25 cellular contexts compared by ENCODE assay signal in the genomic region with DNA sequence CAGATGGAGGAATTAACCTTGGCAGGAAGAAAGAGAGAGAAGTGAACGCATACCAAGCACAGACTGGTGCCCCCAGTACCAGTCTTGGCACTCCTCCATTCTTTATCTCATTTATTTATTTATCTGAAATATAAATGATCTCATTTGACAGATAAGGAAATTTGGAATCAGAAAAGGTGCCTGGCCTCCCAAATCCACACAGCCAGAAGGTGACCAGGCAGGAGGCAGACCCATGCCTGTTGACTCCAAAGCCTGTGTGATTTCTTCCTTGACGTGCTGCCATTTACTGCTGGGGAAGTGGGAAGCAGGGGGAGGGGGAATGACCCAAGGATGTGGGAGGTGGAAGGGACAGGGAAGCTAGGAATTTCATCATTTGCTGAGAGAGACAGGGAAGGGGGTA.
"Had no signal": no experiment of that assay in that cellular context is flagged by ENCODE, and none has a peak within 500 bp of the region (broad histone marks: within the 10 kb centered on the region; RNA-seq: fewer than 3 reads in every experiment).

No MANE protein-coding gene starts in this region.

- H3K27me3 ChIP-seq: SJSA1 had no signal

- H3K9me3 ChIP-seq: MG63, SJSA1 had no signal

- H3K4me3 ChIP-seq: MG63, SJSA1, SK-N-MC had no signal

- DNase-seq: IMR-90, Karpas-422, KG1, MG63, NCI-H1092, NCI-H1105 treated with DMSO at 0.1 percent for 48 hours, NCI-H1417 treated with DMSO at 0.1 percent for 48 hours, NCI-H187, NCI-H2029, NCI-H2081 treated with DMSO at 0.1 percent for 48 hours, NCI-H2171, NCI-H226, NCI-H446, NCI-H510A, NCI-H524 treated with DMSO at 0.1 percent for 48 hours, NCI-H69, NCI-H774, Right ventricle myocardium superior, RPMI8226, SIG-M5, SW 1271 had no signal

- ATAC-seq: HepG2 had no signal

- H3K36me3 ChIP-seq: MG63, SJSA1 had no signal

- H3K4me1 ChIP-seq: SJSA1 had no signal

- H3K27ac ChIP-seq: SJSA1, SK-N-MC had no signal

- FAIRE-seq: HepG2, RCC 7860 had no signal
